8 cellular contexts compared by ENCODE assay signal in genomic region chr9:114588150-114588663, GRCh38. TPM values are rescaled to one million over a fixed set of nuclear protein-coding genes. Genes with fewer than 3 reads are reported as not detected.
DNase-seq lines count a peak whose midpoint lies in the region; ATAC-seq and TF ChIP-seq lines count a peak whose summit lies in the region.

No MANE protein-coding gene starts in this region.

- ATAC-seq in SK-N-SH treated with all-trans-retinoic acid at 6 μM for 48 hours (no peak; the same call in 1 of the 3 replicates), GM18511 (IDR thresholded peaks at IDR 0.05; ENCODE audit: unreplicated experiment) (no peak)

- peak overlapping the region; percentile 77 to 81; a peak in 3 of 4 replicates for H3K27ac ChIP-seq in SK-N-SH (ENCODE audit: low read depth in 2 of 2, low read length in 1 of 2)
- H3K27ac ChIP-seq in SK-N-MC, result peak overlapping the region; percentile 86
- H3K27ac ChIP-seq in neural cell (ENCODE audit: low read length), result peak overlapping the region; percentile 88

- no peak for TF ChIP-seq EP300 in SK-N-SH (IDR thresholded peaks at IDR 0.05; ENCODE audit: borderline replicate concordance in 1 of 2, low read depth in 1 of 2, low read length in 1 of 2)
- TF ChIP-seq EP300 in neural cell (conservative IDR thresholded peaks at IDR 0.05; ENCODE audit: poor library complexity, severe bottlenecking), result no peak

- peaks cover 56% of the 10 kb centered on the region for H3K79me2 ChIP-seq in SK-N-SH (ENCODE audit: insufficient read depth)
- peaks cover 55% of the 10 kb centered on the region for H3K79me2 ChIP-seq in neural cell (replicated peaks; ENCODE audit: insufficient read depth, low read length)

- peaks cover 9 to 12% of the 10 kb centered on the region in 2 experiments; a peak in 2 of 4 replicates for H3K4me1 ChIP-seq in SK-N-SH (ENCODE audit: control insufficient read depth in 1 of 2, insufficient read depth in 2 of 2, low read depth in 1 of 2, low read length in 1 of 2)

- peaks cover 9% of the 10 kb centered on the region for H3F3A ChIP-seq in SK-N-SH (replicated peaks; ENCODE audit: insufficient read depth)
- no peaks in the 10 kb centered on the region for H3F3A ChIP-seq in neural cell (ENCODE audit: insufficient read depth, low read length, poor library complexity, severe bottlenecking)

- H3K9ac ChIP-seq in SK-N-SH, result peak overlapping the region; percentile 99
- peak overlapping the region; percentile 99 for H3K9ac ChIP-seq in SK-N-MC (ENCODE audit: insufficient read length)
- H3K9ac ChIP-seq in neural cell (ENCODE audit: low read length), result peak overlapping the region; percentile 98

- no peak for TF ChIP-seq CTCF in SK-N-SH (IDR thresholded peaks at IDR 0.05)
- TF ChIP-seq CTCF in epithelial cell of esophagus (IDR thresholded peaks at IDR 0.05; ENCODE audit: insufficient read depth, low read depth, low read length, missing control alignments), result no peak
- TF ChIP-seq CTCF in neural cell (IDR thresholded peaks at IDR 0.05; ENCODE audit: poor library complexity, severe bottlenecking), result no peak

- TF ChIP-seq RAD21 in SK-N-SH (IDR thresholded peaks at IDR 0.05; ENCODE audit: low read length), result no peak
- TF ChIP-seq RAD21 in neural cell (conservative IDR thresholded peaks at IDR 0.05), result no peak

- POLR2A ChIA-PET in SK-N-SH (lab: Yijun Ruan, JAX), result interaction anchor here (0.8 to 1.9 kb wide), 5 partner anchors 12 to 182 kb away, joined by 3 to 18 read pairs (median 4); partner anchors contain the start of gene TMEM268

- DNase-seq in SK-N-SH (no peak), SK-N-MC (ENCODE audit: low read depth, low spot score) (no peak), epithelial cell of esophagus (ENCODE audit: low read depth) (no peak), NCI-H524 (lab: John Stamatoyannopoulos, UW) (no peak), occipital lobe (lab: John Stamatoyannopoulos, UW) (no peak)

- H3K4me3 ChIP-seq in SK-N-SH (ENCODE audit: low read depth in 2 of 2, low read length in 1 of 2), result peak overlapping the region; percentile 85 to 91
- H3K4me3 ChIP-seq in SK-N-MC, result peak overlapping the region; percentile 96
- peak overlapping the region; percentile 96 for H3K4me3 ChIP-seq in epithelial cell of esophagus (ENCODE audit: low read length)
- H3K4me3 ChIP-seq in neural cell (ENCODE audit: low read length), result peak overlapping the region; percentile 81

- H3K9me2 ChIP-seq in SK-N-SH (no peaks in the 10 kb centered on the region), neural cell (ENCODE audit: insufficient read depth, low read length) (no peaks in the 10 kb centered on the region)

- H3K9me3 ChIP-seq in SK-N-SH (no peaks in the 10 kb centered on the region), SK-N-MC (ENCODE audit: low read depth, low read length) (no peaks in the 10 kb centered on the region), neural cell (ENCODE audit: low read length) (no peaks in the 10 kb centered on the region)

- 2% methylated on average over 15 of the region's 15 CpGs for WGBS in SK-N-SH (ENCODE audit: low lambda C conversion rate)

- peaks cover 9 to 10% of the 10 kb centered on the region in 2 experiments for H3K36me3 ChIP-seq in SK-N-SH (replicated peaks in 1 of 2; ENCODE audit: control insufficient read depth in 1 of 2, insufficient read depth in 2 of 2, low read length in 1 of 2)
- peaks cover 14% of the 10 kb centered on the region for H3K36me3 ChIP-seq in SK-N-MC (ENCODE audit: insufficient read depth, low read length)
- no peaks in the 10 kb centered on the region for H3K36me3 ChIP-seq in neural cell (ENCODE audit: insufficient read depth, low read length)

- CTCF ChIA-PET in SK-N-SH (lab: Yijun Ruan, JAX), result interaction anchor here (1.9 kb wide), 1 partner anchor 101 kb away, joined by 5 read pairs; no protein-coding TSS in a partner anchor

- H3K4me2 ChIP-seq in SK-N-SH (peak overlapping the region; percentile 90), neural cell (ENCODE audit: low read length) (peak overlapping the region; percentile 99)

- H2AFZ ChIP-seq in SK-N-SH (ENCODE audit: low read depth) (peak overlapping the region; percentile 85; the same call in 1 of the 2 replicates), neural cell (ENCODE audit: low read depth, low read length) (peak overlapping the region; percentile 98)

- H3K27me3 ChIP-seq in SK-N-SH (ENCODE audit: insufficient read depth) (no peaks in the 10 kb centered on the region), neural cell (ENCODE audit: insufficient read depth, low read depth, low read length) (no peaks in the 10 kb centered on the region)

- peaks cover 38% of the 10 kb centered on the region for H4K20me1 ChIP-seq in SK-N-SH (ENCODE audit: insufficient read depth)
- no peaks in the 10 kb centered on the region for H4K20me1 ChIP-seq in neural cell (ENCODE audit: insufficient read depth)

TF ChIP-seq in SK-N-SH, 30 proteins besides CTCF, POLR2A, EP300 and RAD21:
- 0 out of 2 replicates have a peak, but pooled peaks have one; percentile 15 for TF ChIP-seq SIN3A (IDR thresholded peaks at IDR 0.05; ENCODE audit: borderline replicate concordance, low read depth, low read length)
- no peak for TF ChIP-seq JUND (IDR thresholded peaks at IDR 0.05)

TF ChIP-seq in SK-N-SH treated with all-trans-retinoic acid at 6 μM for 48 hours, 23 proteins besides CTCF, POLR2A, EP300 and RAD21 (continues in another document):
- TF ChIP-seq BACH2 (CRISPR knock-in tag; IDR thresholded peaks at IDR 0.05; ENCODE audit: borderline replicate concordance), result no peak
- TF ChIP-seq TOX (CRISPR knock-in tag; IDR thresholded peaks at IDR 0.05; ENCODE audit: borderline replicate concordance), result no peak
- TF ChIP-seq ESRRG (CRISPR knock-in tag; IDR thresholded peaks at IDR 0.05), result no peak
- no peak for TF ChIP-seq POU6F1 (CRISPR knock-in tag; IDR thresholded peaks at IDR 0.05; ENCODE audit: borderline replicate concordance, low read depth)
- TF ChIP-seq SNAI2 (CRISPR knock-in tag; IDR thresholded peaks at IDR 0.05), result no peak
- no peak for TF ChIP-seq TCF4 (CRISPR knock-in tag; IDR thresholded peaks at IDR 0.05; ENCODE audit: borderline replicate concordance)
- TF ChIP-seq GLIS3 (CRISPR knock-in tag; IDR thresholded peaks at IDR 0.05), result no peak
- TF ChIP-seq OSR1 (CRISPR knock-in tag; IDR thresholded peaks at IDR 0.05), result no peak

TF ChIP-seq in neural cell, 6 proteins besides CTCF, POLR2A, EP300 and RAD21:
- no peak for TF ChIP-seq EZH2 (IDR thresholded peaks at IDR 0.05; ENCODE audit: borderline replicate concordance, insufficient read depth, low read length, poor library complexity, severe bottlenecking)
- TF ChIP-seq POLR2AphosphoS5 (IDR thresholded peaks at IDR 0.05), result no peak
- TF ChIP-seq TAF1 (IDR thresholded peaks at IDR 0.05; ENCODE audit: low read depth), result no peak
- no peak for TF ChIP-seq REST (IDR thresholded peaks at IDR 0.05; ENCODE audit: borderline replicate concordance)
- TF ChIP-seq MXI1 (conservative IDR thresholded peaks at IDR 0.05; ENCODE audit: poor library complexity, severe bottlenecking), result no peak
- no peak for TF ChIP-seq SMC3 (conservative IDR thresholded peaks at IDR 0.05; ENCODE audit: poor library complexity)
TF ChIP-seq in neural cell: peak in this region for 0.

RNA-seq across cellular contexts. Expression of gene ATP6V1G1, which starts 0.6 kb away (rescaled TPM):
- polyA plus RNA-seq in SK-N-SH (2012; rRNA removed), result 119 and 143 TPM in 2 replicates
- 157 and 182 TPM in 2 replicates for polyA plus RNA-seq in SK-N-SH (2012; cell fraction: cytosol; rRNA removed)
- 47.6 and 61.5 TPM in 2 replicates for polyA plus RNA-seq in SK-N-SH (2012; cell fraction: nucleus; rRNA removed)
- 699 and 802 TPM in 2 replicates for polyA plus RNA-seq in neural cell
- 262 and 287 TPM in 2 replicates for polyA minus RNA-seq in neural cell
- 80.3 TPM for total RNA-seq in occipital lobe

RNA-seq across cellular contexts. Expression of gene TMEM268, which starts 22.9 kb away (rescaled TPM):
- polyA plus RNA-seq in SK-N-SH (2012; rRNA removed) (5.8 and 7.4 TPM in 2 replicates), neural cell (8.5 TPM in 2 replicates)
- 6.0 and 6.3 TPM in 2 replicates for polyA plus RNA-seq in SK-N-SH (2012; cell fraction: cytosol; rRNA removed)
- polyA plus RNA-seq in SK-N-SH (2012; cell fraction: nucleus; rRNA removed), result 6.4 and 8.3 TPM in 2 replicates
- 14.9 and 15.0 TPM in 2 replicates for polyA minus RNA-seq in neural cell
- total RNA-seq in occipital lobe, result 24.3 TPM
